In the genomic region with DNA sequence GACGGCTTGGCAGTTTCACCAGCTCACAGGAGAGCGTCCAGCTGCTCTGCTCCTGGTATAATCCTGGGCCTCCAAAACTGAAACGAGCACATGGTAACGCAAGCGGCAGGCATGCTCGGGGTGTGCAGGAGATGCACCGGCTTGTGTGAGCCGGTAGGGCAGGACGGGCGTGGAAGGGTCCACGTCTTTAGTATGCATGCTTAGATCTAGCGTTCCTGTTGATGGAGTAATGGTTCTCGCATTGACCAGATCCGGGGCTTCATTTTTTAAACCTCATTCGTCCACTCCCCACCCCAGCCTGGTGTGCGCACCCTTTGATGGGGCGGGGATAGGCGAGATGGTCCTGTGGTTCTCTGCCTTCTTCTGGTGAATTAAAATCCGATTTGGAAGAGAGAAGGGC, we compare ENCODE assay signal across 8 cellular contexts. TPM values are rescaled to one million over a fixed set of nuclear protein-coding genes. Genes with fewer than 3 reads are reported as not detected.
DNase-seq lines count a peak whose midpoint lies in the region; ATAC-seq and TF ChIP-seq lines count a peak whose summit lies in the region.

No MANE protein-coding gene starts in this region.

- H3F3A ChIP-seq in SU-DHL-6 (ENCODE audit: insufficient read depth) = peaks cover 26% of the 10 kb centered on the region

- H3K9ac ChIP-seq in SU-DHL-6 (ENCODE audit: low read length) = peak overlapping the region; percentile 50; the same call in 1 of the 2 replicates

- DNase-seq in 8988T (peak; percentile 76), GM12864 (ENCODE audit: low read depth) (no peak), esophagus muscularis mucosa (ENCODE audit: extremely low spot score) (no peak), myocyte (ENCODE audit: low read depth) (peak; percentile 39), cortex of kidney (lab: John Stamatoyannopoulos, UW) (no peak), NCI-H2107 treated with DMSO at 0.1 percent for 48 hours (lab: John Stamatoyannopoulos, UW; ENCODE audit: unreplicated experiment) (no peak)

- H3K9me3 ChIP-seq in SU-DHL-6 (ENCODE audit: insufficient read depth, low read length) (no peaks in the 10 kb centered on the region), esophagus muscularis mucosa (no peaks in the 10 kb centered on the region)

- TF ChIP-seq CTCF in GM12864 (IDR thresholded peaks at IDR 0.05; ENCODE audit: low read depth, low read length, missing control alignments) (peak; percentile 25), SU-DHL-6 (IDR thresholded peaks at IDR 0.05; ENCODE audit: insufficient read depth, low read length, poor library complexity, severe bottlenecking) (no peak), esophagus muscularis mucosa (IDR thresholded peaks at IDR 0.05) (peak in 1 of 3 experiments; percentile 45)

- no peaks in the 10 kb centered on the region for H3K9me2 ChIP-seq in SU-DHL-6 (replicated peaks; ENCODE audit: insufficient read depth, low read length)

- H3K27ac ChIP-seq in SU-DHL-6 (ENCODE audit: low read depth, low read length) (no peak overlapping the region), esophagus muscularis mucosa (replicated peaks in 1 of 4) (peak overlapping the region; percentile 79 to 89 (median 88))

- whole genome bisulfite sequencing in esophagus muscularis mucosa = 2% methylated on average over 17 of the region's 19 CpGs

- no peak for TF ChIP-seq EP300 in esophagus muscularis mucosa (IDR thresholded peaks at IDR 0.05)

- peak overlapping the region; percentile 49 for H3K4me2 ChIP-seq in SU-DHL-6 (ENCODE audit: low read depth, low read length, poor library complexity, severe bottlenecking)

- H3K27me3 ChIP-seq in SU-DHL-6 (ENCODE audit: low read length) (no peaks in the 10 kb centered on the region), esophagus muscularis mucosa (no peaks in the 10 kb centered on the region)

- no peak for TF ChIP-seq POLR2A in esophagus muscularis mucosa (IDR thresholded peaks at IDR 0.05; ENCODE audit: low read depth)

- ATAC-seq in HG02840 (IDR thresholded peaks at IDR 0.05; ENCODE audit: low FRiP score, unreplicated experiment) = peak; percentile 30

- no peaks in the 10 kb centered on the region for H3K36me3 ChIP-seq in SU-DHL-6 (ENCODE audit: low read length)
- no peaks in the 10 kb centered on the region for H3K36me3 ChIP-seq in esophagus muscularis mucosa

- peaks cover 10 to 22% (median 16%) of the 10 kb centered on the region in 4 donors for H3K4me1 ChIP-seq in esophagus muscularis mucosa

- H4K20me1 ChIP-seq in SU-DHL-6 (ENCODE audit: low read depth, low read length) = no peaks in the 10 kb centered on the region

- intact Hi-C loops in esophagus muscularis mucosa (cut with DNase I) = loop anchor here (10.0 kb wide), 1 partner anchor 399 kb away; no protein-coding TSS in a partner anchor

- no peak overlapping the region for H2AFZ ChIP-seq in SU-DHL-6 (ENCODE audit: low read depth, low read length, severe bottlenecking)

- peak overlapping the region; percentile 28 for H3K4me3 ChIP-seq in GM12864 (ENCODE audit: low read depth, low read length)
- H3K4me3 ChIP-seq in SU-DHL-6 (ENCODE audit: insufficient read depth, low read length, poor library complexity, severe bottlenecking) = peak overlapping the region; percentile 52
- peak overlapping the region; percentile 64 to 82 (median 66) for H3K4me3 ChIP-seq in esophagus muscularis mucosa

- no peaks in the 10 kb centered on the region for H3K79me2 ChIP-seq in SU-DHL-6 (ENCODE audit: insufficient read depth, low read length)

RNA-seq across cellular contexts. Expression of gene FAM149A, which starts 39.7 kb away (rescaled TPM):
- total RNA-seq in esophagus muscularis mucosa (10 to 100 TPM; 19.5 to 38.8 (median 33.6) TPM), myocyte (0.45 and 3.4 TPM in 2 replicates)
- 0.77 TPM for polyA plus RNA-seq in myocyte (2012)

RNA-seq across cellular contexts. Expression of gene CYP4V2, which starts 47.2 kb away (rescaled TPM):
- total RNA-seq in esophagus muscularis mucosa (10 to 100 TPM; 27.5 to 43.1 (median 35.5) TPM), myocyte (15.8 and 18.0 TPM in 2 replicates)
- 10.7 TPM for polyA plus RNA-seq in myocyte (2012)

Comparison
In these comparisons a context has a peak if more than half of its experiments do, and no peak if none do; other contexts are left out.
1. DNase-seq: peak in 8988T (single experiment) and myocyte (single experiment); none in GM12864 (single experiment), esophagus muscularis mucosa (single experiment), cortex of kidney (single experiment) and NCI-H2107 treated with DMSO at 0.1 percent for 48 hours (single experiment).
2. Peak in every context shown above with its lines, with median percentiles within 50 percentile points of each other: H3K4me3 ChIP-seq.